ENCODE assay signal across 10 cellular contexts in genomic region chr13:114069376-114070097, GRCh38.
A peak's percentile ranks its signal among the peaks of the same experiment; 100 is the strongest.
DNase-seq lines count a peak whose midpoint lies in the region; ATAC-seq and TF ChIP-seq lines count a peak whose summit lies in the region.
"Had no signal": no experiment of that assay in that cellular context is flagged by ENCODE, and none has a peak within 500 bp of the region (broad histone marks: within the 10 kb centered on the region; RNA-seq: fewer than 3 reads in every experiment).

No MANE protein-coding gene starts in this region.

- H3K4ac ChIP-seq in trophoblast cell (ENCODE audit: low read depth, low read length): no peak overlapping the region

- no peak for ATAC-seq in gastrocnemius medialis
- no peak for ATAC-seq in GM21737 (IDR thresholded peaks at IDR 0.05; ENCODE audit: unreplicated experiment)

- H3K4me3 ChIP-seq in BLaER1: no peak overlapping the region
- no peak overlapping the region for H3K4me3 ChIP-seq in OCI-LY1 (ENCODE audit: low read depth, low read length, poor library complexity, severe bottlenecking)
- no peak overlapping the region for H3K4me3 ChIP-seq in hepatocyte
- H3K4me3 ChIP-seq in gastrocnemius medialis: no peak overlapping the region
- no peak overlapping the region for H3K4me3 ChIP-seq in trophoblast cell (ENCODE audit: low read depth, low read length)
- H3K4me3 ChIP-seq in mammary epithelial cell (replicated peaks in 1 of 3; ENCODE audit: insufficient read depth in 1 of 3, low read depth in 2 of 3, low read length in 3 of 3): no peak overlapping the region

- H4K8ac ChIP-seq in trophoblast cell (ENCODE audit: low read depth, low read length): no peak overlapping the region

- no peak overlapping the region for H3K18ac ChIP-seq in trophoblast cell (ENCODE audit: low read length)

- no peak overlapping the region for H4K91ac ChIP-seq in trophoblast cell (ENCODE audit: low read depth, low read length)

- H3K36me3 ChIP-seq in BLaER1: peaks cover 34% of the 10 kb centered on the region
- H3K36me3 ChIP-seq in OCI-LY1 (ENCODE audit: insufficient read depth, low read length): no peaks in the 10 kb centered on the region
- H3K36me3 ChIP-seq in hepatocyte (replicated peaks; ENCODE audit: insufficient read depth, low read depth): no peaks in the 10 kb centered on the region
- H3K36me3 ChIP-seq in gastrocnemius medialis: no peaks in the 10 kb centered on the region
- peaks cover 3 to 6% of the 10 kb centered on the region in 2 experiments for H3K36me3 ChIP-seq in trophoblast cell (ENCODE audit: control insufficient read depth in 1 of 2, insufficient read depth in 2 of 2, low read length in 2 of 2)
- H3K36me3 ChIP-seq in mammary epithelial cell (ENCODE audit: insufficient read depth, low read length): no peaks in the 10 kb centered on the region

- no peaks in the 10 kb centered on the region for H3K9me2 ChIP-seq in OCI-LY1 (ENCODE audit: low read depth, low read length)
- no peaks in the 10 kb centered on the region for H3K9me2 ChIP-seq in hepatocyte (replicated peaks; ENCODE audit: insufficient read depth)

- H4K12ac ChIP-seq in trophoblast cell (ENCODE audit: low read depth, low read length): no peak overlapping the region

- in situ Hi-C loops in gastrocnemius medialis (cut with MboI; ENCODE audit: low sequenced_read_pairs in 4 of 4) (no loop called here), mammary epithelial cell (cut with MboI; ENCODE audit: low sequenced_read_pairs in 2 of 2) (no loop called here)

- H3K27ac ChIP-seq in BLaER1 (peak overlapping the region; percentile 94), OCI-LY1 (ENCODE audit: low read depth, low read length, poor library complexity, severe bottlenecking) (peak overlapping the region; percentile 81), hepatocyte (no peak overlapping the region), gastrocnemius medialis (peak overlapping the region in 3 of 4 donors; percentile 93 to 96 (median 94)), trophoblast cell (ENCODE audit: low read depth, low read length) (no peak overlapping the region), mammary epithelial cell (ENCODE audit: insufficient read depth, low read depth, low read length) (no peak overlapping the region)

- H2BK5ac ChIP-seq in trophoblast cell (ENCODE audit: low read depth, low read length, poor library complexity): no peak overlapping the region

- no peaks in the 10 kb centered on the region for H3F3A ChIP-seq in OCI-LY1 (ENCODE audit: insufficient read depth, low read length)

- H3K9me3 ChIP-seq in BLaER1: no peaks in the 10 kb centered on the region; the same call in none of the 2 replicates
- no peaks in the 10 kb centered on the region for H3K9me3 ChIP-seq in OCI-LY1 (ENCODE audit: low read length)
- no peaks in the 10 kb centered on the region for H3K9me3 ChIP-seq in hepatocyte (ENCODE audit: low read depth)
- no peaks in the 10 kb centered on the region for H3K9me3 ChIP-seq in gastrocnemius medialis
- no peaks in the 10 kb centered on the region for H3K9me3 ChIP-seq in trophoblast cell (ENCODE audit: insufficient read depth, low read depth, low read length)
- no peaks in the 10 kb centered on the region for H3K9me3 ChIP-seq in mammary epithelial cell (replicated peaks; ENCODE audit: insufficient read depth, low read length)

- H3K23ac ChIP-seq in trophoblast cell (ENCODE audit: low read length): no peak overlapping the region

- TF ChIP-seq POLR2A in gastrocnemius medialis (IDR thresholded peaks at IDR 0.05): no peak

- no peak overlapping the region for H3K14ac ChIP-seq in trophoblast cell (ENCODE audit: low read length)

- H3K9ac ChIP-seq in BLaER1: peak overlapping the region; percentile 81; the same call in 1 of the 2 replicates
- no peak overlapping the region for H3K9ac ChIP-seq in OCI-LY1 (ENCODE audit: low read length)
- H3K9ac ChIP-seq in trophoblast cell (ENCODE audit: low read length): no peak overlapping the region
- no peak overlapping the region for H3K9ac ChIP-seq in mammary epithelial cell (ENCODE audit: insufficient read depth, low read length)

- H3K4me2 ChIP-seq in BLaER1: peak overlapping the region; percentile 97
- H3K4me2 ChIP-seq in OCI-LY1 (ENCODE audit: low read length): no peak overlapping the region
- H3K4me2 ChIP-seq in hepatocyte: peak overlapping the region; percentile 53
- no peak overlapping the region for H3K4me2 ChIP-seq in trophoblast cell (ENCODE audit: low read length)
- no peak overlapping the region for H3K4me2 ChIP-seq in mammary epithelial cell (ENCODE audit: insufficient read depth, low read depth, low read length)

- H2BK12ac ChIP-seq in trophoblast cell (ENCODE audit: low read length): no peak overlapping the region

- H3K4me1 ChIP-seq in BLaER1 (peaks cover 82% of the 10 kb centered on the region), OCI-LY1 (ENCODE audit: insufficient read depth, low read length, severe bottlenecking) (peaks cover 46% of the 10 kb centered on the region), hepatocyte (ENCODE audit: insufficient read depth) (peaks cover 18% of the 10 kb centered on the region), gastrocnemius medialis (peaks cover 24 to 33% of the 10 kb centered on the region in 2 donors), trophoblast cell (ENCODE audit: control insufficient read depth in 1 of 2, insufficient read depth in 2 of 2, low read length in 2 of 2) (peaks cover 15 to 18% of the 10 kb centered on the region in 2 experiments), mammary epithelial cell (ENCODE audit: insufficient read depth, low read length) (peaks cover 20% of the 10 kb centered on the region)

- dilution Hi-C loops in mammary epithelial cell (cut with HindIII; ENCODE audit: low sequenced_read_pairs): no loop called here

- H2AFZ ChIP-seq in OCI-LY1 (ENCODE audit: low read length) (no peak overlapping the region), hepatocyte (no peak overlapping the region), trophoblast cell (ENCODE audit: insufficient read depth, low read length, poor library complexity) (no peak overlapping the region), mammary epithelial cell (ENCODE audit: low read depth, low read length) (no peak overlapping the region)

- WGBS in hepatocyte (ENCODE audit: low lambda C conversion rate, missing lambda C conversion rate): 95% methylated on average over 3 of the region's 32 CpGs
- WGBS in trophoblast cell (ENCODE audit: extremely low coverage, insufficient coverage, insufficient read length): no CpG with 5 or more reads among the region's 32 CpGs
- WGBS in mammary epithelial cell (ENCODE audit: low coverage, missing lambda C conversion rate): no CpG with 5 or more reads among the region's 32 CpGs

- H2BK120ac ChIP-seq in trophoblast cell (ENCODE audit: insufficient read depth, low read length, poor library complexity): no peak overlapping the region

- H3K27me3 ChIP-seq in BLaER1: no peaks in the 10 kb centered on the region
- H3K27me3 ChIP-seq in OCI-LY1 (ENCODE audit: insufficient read depth, low read length): no peaks in the 10 kb centered on the region
- H3K27me3 ChIP-seq in hepatocyte: no peaks in the 10 kb centered on the region
- no peaks in the 10 kb centered on the region for H3K27me3 ChIP-seq in gastrocnemius medialis
- H3K27me3 ChIP-seq in trophoblast cell (ENCODE audit: insufficient read depth, low read length): no peaks in the 10 kb centered on the region
- H3K27me3 ChIP-seq in mammary epithelial cell (ENCODE audit: insufficient read depth, low read length): no peaks in the 10 kb centered on the region

- DNase-seq in hepatocyte (ENCODE audit: low spot score): no peak
- DNase-seq in gastrocnemius medialis: no peak
- no peak for DNase-seq in trophoblast cell
- DNase-seq in NCI-H187 treated with DMSO at 0.1 percent for 48 hours (lab: John Stamatoyannopoulos, UW): no peak
- no peak for DNase-seq in mammary epithelial cell
- DNase-seq: SIG-M5; stimulated activated naive CD4-positive, alpha-beta T cell had no signal

- H3K79me2 ChIP-seq in OCI-LY1 (ENCODE audit: insufficient read depth, low read length) (no peaks in the 10 kb centered on the region), hepatocyte (no peaks in the 10 kb centered on the region), trophoblast cell (ENCODE audit: control insufficient read depth, insufficient read depth, low read length, poor library complexity) (peaks cover 4% of the 10 kb centered on the region), mammary epithelial cell (ENCODE audit: insufficient read depth, low read length) (no peaks in the 10 kb centered on the region)

- CTCF ChIA-PET in mammary epithelial cell (lab: Charles Lee; ENCODE audit: low non-redundant PET): interaction anchor here (0.7 kb wide), 1 partner anchor 269 kb away, joined by 27 read pairs; no protein-coding TSS in a partner anchor

- H4K20me1 ChIP-seq in BLaER1 (peaks cover 73% of the 10 kb centered on the region), OCI-LY1 (ENCODE audit: insufficient read depth, low read length) (no peaks in the 10 kb centered on the region), hepatocyte (ENCODE audit: insufficient read depth, poor library complexity, severe bottlenecking) (no peaks in the 10 kb centered on the region), mammary epithelial cell (ENCODE audit: insufficient read depth, low read length) (no peaks in the 10 kb centered on the region)

- intact Hi-C loops in gastrocnemius medialis (cut with DNase I; ENCODE audit: low total_unique reads) (no loop called here), mammary epithelial cell (cut with micrococcal nuclease) (no loop called here)

- TF ChIP-seq CTCF in OCI-LY1 (IDR thresholded peaks at IDR 0.05; ENCODE audit: low read length) (no peak), hepatocyte (IDR thresholded peaks at IDR 0.05; ENCODE audit: poor library complexity) (no peak), gastrocnemius medialis (IDR thresholded peaks at IDR 0.05 in 4 of 5, conservative IDR thresholded peaks at IDR 0.05 in 1 of 5) (no peak), mammary epithelial cell (conservative IDR thresholded peaks at IDR 0.05 in 1 of 2, IDR thresholded peaks at IDR 0.05 in 1 of 2; ENCODE audit: extremely low read depth in 1 of 2, insufficient read depth in 1 of 2, low read depth in 1 of 2, low read length in 2 of 2) (no peak)

- H3K79me1 ChIP-seq in trophoblast cell (ENCODE audit: low read length): peaks cover 27% of the 10 kb centered on the region

- no TSS peak for BruUV-seq in mammary epithelial cell (replicated peaks; lab: Mats Ljungman, UMichigan)

- H2AK5ac ChIP-seq in trophoblast cell (ENCODE audit: low read length): no peak overlapping the region

Comparison
In these comparisons a context has a peak if more than half of its experiments do, and no peak if none do; other contexts are left out.
1. H3K27ac ChIP-seq: peak in BLaER1 (single experiment), OCI-LY1 (single experiment) and gastrocnemius medialis (3 of 4); none in hepatocyte (single experiment), trophoblast cell (single experiment) and mammary epithelial cell (single experiment).
2. H3K4me2 ChIP-seq: peak in BLaER1 (single experiment) and hepatocyte (single experiment); none in OCI-LY1 (single experiment), trophoblast cell (single experiment) and mammary epithelial cell (single experiment).